Comparison of ENCODE assay signal across 8 cellular contexts in the genomic region with DNA sequence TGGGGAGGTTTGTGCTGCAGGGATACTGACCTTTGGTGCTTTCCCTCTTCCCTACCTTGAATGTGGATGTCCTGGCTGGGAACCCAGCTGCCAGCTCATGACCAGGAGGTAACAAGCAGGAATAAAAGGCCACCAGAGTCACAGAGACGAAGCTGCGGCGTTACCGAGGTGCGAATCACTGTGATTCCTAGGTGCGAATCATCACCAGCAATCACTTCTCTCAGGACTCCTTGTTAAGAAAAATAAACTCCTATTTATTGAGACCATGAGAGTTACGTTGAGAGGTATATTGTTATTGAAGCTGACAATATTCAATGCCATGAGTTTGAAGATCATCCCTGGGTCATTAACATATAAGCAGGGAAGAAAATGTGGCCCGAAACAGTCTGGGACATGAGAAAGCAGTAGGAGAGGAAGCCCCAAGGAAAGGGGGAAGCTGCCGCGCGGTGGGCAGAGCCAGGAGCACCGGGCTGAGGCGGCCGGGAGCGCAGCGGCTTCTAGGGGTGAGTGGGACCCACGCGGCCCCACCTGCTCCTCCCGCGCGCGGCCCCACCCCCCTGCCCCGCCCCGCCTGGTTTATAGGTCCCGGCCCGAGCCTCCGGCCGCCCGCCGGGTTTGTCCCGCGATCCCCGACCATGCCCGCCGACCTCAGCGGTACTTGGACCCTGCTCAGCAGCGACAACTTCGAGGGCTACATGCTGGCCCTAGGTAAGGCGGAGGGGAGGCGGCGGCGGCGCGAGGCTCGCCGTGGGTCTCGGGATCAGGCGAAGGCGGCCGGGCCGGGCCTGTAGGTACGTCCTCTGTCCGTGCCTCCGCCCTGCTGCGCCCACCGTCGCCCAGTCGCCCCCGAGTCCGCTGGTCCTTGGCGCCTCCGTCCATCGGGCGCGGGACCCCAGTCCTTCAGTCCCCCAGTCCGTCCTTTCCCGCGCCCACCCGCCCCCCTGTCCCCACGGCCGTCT. TPM values are rescaled to one million over a fixed set of nuclear protein-coding genes. Genes with fewer than 3 reads are reported as not detected.
A peak's percentile ranks its signal among the peaks of the same experiment; 100 is the strongest.
DNase-seq lines count a peak whose midpoint lies in the region; ATAC-seq and TF ChIP-seq lines count a peak whose summit lies in the region.

A gene (plus strand): TSS at position 605 of the 959 bp plus-strand sequence. CDS start 31 bp downstream, at position 636.

- DNase-seq in NCI-H1417 (lab: John Stamatoyannopoulos, UW) (peak in 2 of 3 experiments; percentile 26 to 30), NCI-H1417 treated with DMSO at 0.1 percent for 48 hours (lab: John Stamatoyannopoulos, UW) (no peak), endothelial cell (ENCODE audit: low spot score) (peak; percentile 25), mucosa of descending colon (peak; percentile 22 to 49 (median 44))
- no peak for DNase-seq in T-helper 2 cell treated with Interferon-gamma antibody and Interleukin-4, amounts not matched to agents 5 μg/mL and 100 μg/mL, for 36 hours (ENCODE audit: low spot score)

- H3K4me1 Mint-ChIP-seq in T-helper 2 cell treated with Interferon-gamma antibody and Interleukin-4, amounts not matched to agents 5 μg/mL and 100 μg/mL, for 36 hours (ENCODE audit: low read depth), result peaks cover 10% of the 10 kb centered on the region
- peaks cover 6% of the 10 kb centered on the region for H3K4me1 Mint-ChIP-seq in endothelial cell (ENCODE audit: unreplicated experiment)

- no peaks in the 10 kb centered on the region for H3K9me3 ChIP-seq in mucosa of descending colon

- TF ChIP-seq CTCF in endothelial cell (IDR thresholded peaks at IDR 0.05; ENCODE audit: unreplicated experiment) (no peak), mucosa of descending colon (IDR thresholded peaks at IDR 0.05) (no peak)

- intact Hi-C loops in mucosa of descending colon (cut with DNase I, micrococcal nuclease), result no loop called here

- H3K9me3 Mint-ChIP-seq in T-helper 2 cell treated with Interferon-gamma antibody and Interleukin-4, amounts not matched to agents 5 μg/mL and 100 μg/mL, for 36 hours, result peaks cover 4% of the 10 kb centered on the region
- no peaks in the 10 kb centered on the region for H3K9me3 Mint-ChIP-seq in endothelial cell (ENCODE audit: unreplicated experiment)

- WGBS in urinary bladder, result 8% methylated on average over 70 of the region's 71 CpGs

- no peaks in the 10 kb centered on the region for H3K36me3 Mint-ChIP-seq in T-helper 2 cell treated with Interferon-gamma antibody and Interleukin-4, amounts not matched to agents 5 μg/mL and 100 μg/mL, for 36 hours (ENCODE audit: low read depth)
- H3K36me3 Mint-ChIP-seq in endothelial cell (ENCODE audit: low read depth, unreplicated experiment), result peaks cover 3% of the 10 kb centered on the region

- ATAC-seq in mucosa of descending colon (peak; percentile 67), HG03571 (IDR thresholded peaks at IDR 0.05; ENCODE audit: unreplicated experiment) (no peak), HG02642 (IDR thresholded peaks at IDR 0.05; ENCODE audit: poor library complexity, unreplicated experiment) (no peak)

- H3K27me3 Mint-ChIP-seq in T-helper 2 cell treated with Interferon-gamma antibody and Interleukin-4, amounts not matched to agents 5 μg/mL and 100 μg/mL, for 36 hours (ENCODE audit: low read depth), result peaks cover 33% of the 10 kb centered on the region
- peaks cover 15% of the 10 kb centered on the region for H3K27me3 Mint-ChIP-seq in endothelial cell (ENCODE audit: unreplicated experiment)

- no peak within 1 kb of the TSS for H3K4me3 ChIP-seq in mucosa of descending colon
- H3K4me3 ChIP-seq in urinary bladder (ENCODE audit: low read depth, low read length), result peak within 1 kb of the TSS; percentile 46

- H3K36me3 ChIP-seq in mucosa of descending colon (ENCODE audit: low read depth) (no peaks in the 10 kb centered on the region), urinary bladder (ENCODE audit: insufficient read depth) (no peaks in the 10 kb centered on the region)

- H3K27ac Mint-ChIP-seq in T-helper 2 cell treated with Interferon-gamma antibody and Interleukin-4, amounts not matched to agents 5 μg/mL and 100 μg/mL, for 36 hours, result no peak within 1 kb of the TSS
- H3K27ac Mint-ChIP-seq in endothelial cell (ENCODE audit: unreplicated experiment), result no peak within 1 kb of the TSS

- peak within 1 kb of the TSS; percentile 76 for H3K4me3 Mint-ChIP-seq in T-helper 2 cell treated with Interferon-gamma antibody and Interleukin-4, amounts not matched to agents 5 μg/mL and 100 μg/mL, for 36 hours
- H3K4me3 Mint-ChIP-seq in endothelial cell (ENCODE audit: unreplicated experiment), result peak within 1 kb of the TSS; percentile 82

- H3K4me1 ChIP-seq in mucosa of descending colon (ENCODE audit: low read depth) (peaks cover 5% of the 10 kb centered on the region), urinary bladder (ENCODE audit: insufficient read depth) (no peaks in the 10 kb centered on the region)

- H3K27ac ChIP-seq in urinary bladder (ENCODE audit: low read depth), result no peak within 1 kb of the TSS

RNA-seq across cellular contexts. Expression of the gene that starts here (rescaled TPM):
- total RNA-seq in endothelial cell (ENCODE audit: unreplicated experiment) (0.92 TPM), mucosa of descending colon (1 to 10 TPM in 2 of 3 donors, under 1 TPM in 1; 0.69 to 4.1 (median 1.7) TPM), urinary bladder (2.4 TPM)
- polyA plus RNA-seq in urinary bladder, result 20.9 TPM

Comparison
In these comparisons a context has a peak if more than half of its experiments do, and no peak if none do; other contexts are left out.
1. DNase-seq: peak in NCI-H1417 (2 of 3) and mucosa of descending colon (3 of 3); none in NCI-H1417 treated with DMSO at 0.1 percent for 48 hours (single experiment) and T-helper 2 cell treated with Interferon-gamma antibody and Interleukin-4, amounts not matched to agents 5 μg/mL and 100 μg/mL, for 36 hours (single experiment).
2. Peak in DNase-seq in endothelial cell; RNA of the gene not detected or under 1 TPM.